1 cellular context compared by ENCODE assay signal in genomic region chr6:139288496-139289040, GRCh38.
TF ChIP-seq lines count a peak whose summit lies in the region.

No MANE protein-coding gene starts in this region.

TF ChIP-seq in SK-N-SH, 30 proteins besides CTCF, POLR2A, EP300 and RAD21 (continued from another document):
- no peak for TF ChIP-seq NFIC (IDR thresholded peaks at IDR 0.05; ENCODE audit: borderline replicate concordance)
- no peak for TF ChIP-seq USF2 (IDR thresholded peaks at IDR 0.05; ENCODE audit: borderline replicate concordance, low read depth, low read length)
- TF ChIP-seq EZH2phosphoT487 (IDR thresholded peaks at IDR 0.05; ENCODE audit: borderline replicate concordance, low read depth): no peak
- no peak for TF ChIP-seq RFX5 (IDR thresholded peaks at IDR 0.05; ENCODE audit: low read length)
- no peak for TF ChIP-seq TAF1 (IDR thresholded peaks at IDR 0.05; ENCODE audit: borderline replicate concordance, low read depth, low read length)
- TF ChIP-seq FOXM1 (IDR thresholded peaks at IDR 0.05; ENCODE audit: low read depth): no peak
- TF ChIP-seq SMC3 (IDR thresholded peaks at IDR 0.05; ENCODE audit: low read depth, low read length): no peak
- TF ChIP-seq MXI1 (IDR thresholded peaks at IDR 0.05; ENCODE audit: low read depth, low read length): no peak
- no peak for TF ChIP-seq SIN3A (IDR thresholded peaks at IDR 0.05; ENCODE audit: borderline replicate concordance, low read depth, low read length)
- TF ChIP-seq NRF1 (IDR thresholded peaks at IDR 0.05; ENCODE audit: low read depth, low read length): no peak
- TF ChIP-seq ELF1 (IDR thresholded peaks at IDR 0.05): no peak
- no peak for TF ChIP-seq YY1 (IDR thresholded peaks at IDR 0.05; ENCODE audit: low read depth)
- TF ChIP-seq CHD2 (IDR thresholded peaks at IDR 0.05; ENCODE audit: low read length, partially characterized antibody): no peak
- TF ChIP-seq, protein P1, sequence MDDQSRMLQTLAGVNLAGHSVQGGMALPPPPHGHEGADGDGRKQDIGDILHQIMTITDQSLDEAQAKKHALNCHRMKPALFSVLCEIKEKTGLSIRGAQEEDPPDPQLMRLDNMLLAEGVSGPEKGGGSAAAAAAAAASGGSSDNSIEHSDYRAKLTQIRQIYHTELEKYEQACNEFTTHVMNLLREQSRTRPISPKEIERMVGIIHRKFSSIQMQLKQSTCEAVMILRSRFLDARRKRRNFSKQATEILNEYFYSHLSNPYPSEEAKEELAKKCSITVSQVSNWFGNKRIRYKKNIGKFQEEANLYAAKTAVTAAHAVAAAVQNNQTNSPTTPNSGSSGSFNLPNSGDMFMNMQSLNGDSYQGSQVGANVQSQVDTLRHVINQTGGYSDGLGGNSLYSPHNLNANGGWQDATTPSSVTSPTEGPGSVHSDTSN (IDR thresholded peaks at IDR 0.05): no peak
- no peak for TF ChIP-seq FOXJ3 (CRISPR knock-in tag; IDR thresholded peaks at IDR 0.05)
